ENCODE assay signal across 13 cellular contexts in the genomic region with DNA sequence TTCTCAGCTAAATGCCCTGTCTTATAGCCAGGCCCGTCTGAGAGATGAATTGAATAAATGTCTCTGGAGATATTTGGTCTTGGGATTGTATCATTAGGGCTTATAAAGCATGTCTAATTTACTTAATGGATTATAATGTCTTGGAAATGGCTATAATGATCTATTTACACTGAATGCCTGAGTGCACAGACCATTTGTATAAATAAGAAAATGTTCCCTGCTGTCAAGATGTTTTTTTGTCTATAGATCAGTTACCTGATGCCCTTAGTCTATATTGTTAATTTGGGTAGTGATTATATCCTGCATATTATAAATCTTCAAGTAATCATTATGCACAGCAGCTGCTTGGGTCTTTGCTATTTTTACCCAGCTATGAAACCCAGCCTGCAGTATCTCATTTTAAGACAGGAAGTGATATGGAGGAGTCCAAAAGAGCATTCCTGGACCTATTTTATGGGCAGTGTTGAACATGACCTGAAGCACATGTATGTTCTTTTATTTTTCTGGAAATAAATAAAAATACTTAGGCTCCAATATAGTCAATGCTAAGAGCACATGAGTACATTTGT.
"Had no signal": no experiment of that assay in that cellular context is flagged by ENCODE, and none has a peak within 500 bp of the region (broad histone marks: within the 10 kb centered on the region; RNA-seq: fewer than 3 reads in every experiment).

No MANE protein-coding gene starts in this region.

- H3K4me2 ChIP-seq: hepatocyte had no signal

- H3K9me3 ChIP-seq: pancreas, testis had no signal

- H3K27me3 ChIP-seq: hepatocyte, pancreas, testis had no signal

- H3K4me3 ChIP-seq: hepatocyte, pancreas, testis had no signal

- H2AFZ ChIP-seq: hepatocyte had no signal

- H3K36me3 ChIP-seq: pancreas had no signal

- H3K4me1 ChIP-seq: pancreas, testis had no signal

- H3K27ac ChIP-seq: hepatocyte, pancreas, testis had no signal

- ATAC-seq: pancreas; stimulated activated naive CD8-positive, alpha-beta T cell treated with anti-CD3 and anti-CD28 coated beads, Interleukin-15, amount 100 ng/mL, for 72 hours had no signal

- FAIRE-seq: pancreas had no signal

- DNase-seq: activated CD4-positive, alpha-beta T cell treated with anti-CD3 and anti-CD28 coated beads, Interleukin-2, amount 10 ng/mL, durations not matched to agents 7 days and 5 days; activated CD4-positive, CD25-positive, alpha-beta regulatory T cell; activated naive CD4-positive, alpha-beta T cell treated with anti-CD3 and anti-CD28 coated beads, Interleukin-2, amount 50 U/mL, for 16 hours; amniotic stem cell; cortex of kidney; effector memory CD4-positive, alpha-beta T cell; kidney glomerular epithelial cell; naive B cell; pancreas; stimulated activated CD4-positive, alpha-beta T cell treated with anti-CD3 and anti-CD28 coated beads, Interleukin-4, amount 100 ng/mL, for 4 hours; stimulated activated naive CD8-positive, alpha-beta T cell treated with anti-CD3 and anti-CD28 coated beads, Interleukin-15, amount 100 ng/mL, for 72 hours; testis had no signal
